38 cellular contexts compared by ENCODE assay signal in the genomic region with DNA sequence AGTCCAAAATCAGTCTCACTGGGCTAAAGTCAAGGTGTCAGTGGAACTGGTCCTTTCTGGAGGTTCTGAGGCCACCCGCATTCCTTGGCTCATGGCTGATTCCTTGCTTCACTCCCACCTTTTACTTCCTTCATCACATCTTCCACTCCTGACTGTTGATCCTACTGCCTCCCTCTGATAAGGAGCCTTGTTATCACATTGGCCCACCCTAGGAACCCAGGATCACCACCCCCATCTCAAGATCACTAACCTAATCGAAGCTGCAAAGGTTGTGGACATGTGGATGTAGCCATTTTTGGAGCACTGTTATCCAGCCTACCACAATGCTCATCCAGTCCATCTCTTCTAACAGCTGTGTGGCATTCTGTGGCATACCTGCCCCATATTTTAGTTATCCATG.
"Had no signal": no experiment of that assay in that cellular context is flagged by ENCODE, and none has a peak within 500 bp of the region (broad histone marks: within the 10 kb centered on the region; RNA-seq: fewer than 3 reads in every experiment).

No MANE protein-coding gene starts in this region.

- ATAC-seq: activated naive CD4-positive, alpha-beta T cell treated with anti-CD3 and anti-CD28 coated beads, Interleukin-2, amount 50 U/mL, for 72 hours; activated naive CD8-positive, alpha-beta T cell treated with anti-CD3 and anti-CD28 coated beads, Interleukin-2, amount 50 U/mL, for 24 hours; activated T-cell treated with anti-CD3 and anti-CD28 coated beads, Interleukin-2, amount 50 U/mL, for 4 hours; activated T-cell treated with anti-CD3 and anti-CD28 coated beads, Interleukin-2, amount 50 U/mL, for 72 hours; activated T-helper 17 cell treated with anti-CD3 and anti-CD28 coated beads, Interleukin-2, amount 50 U/mL, for 72 hours; body of pancreas had no signal

- DNase-seq: activated effector memory CD4-positive, alpha-beta T cell treated with anti-CD3 and anti-CD28 coated beads, Interleukin-2, amount 50 U/mL, for 16 hours; activated effector memory CD4-positive, alpha-beta T cell treated with Interleukin-2 at 50 U/mL for 16 hours; activated gamma-delta T cell; activated gamma-delta T cell treated with Interleukin-2 at 50 U/mL for 16 hours; activated naive CD4-positive, alpha-beta T cell; activated naive CD4-positive, alpha-beta T cell treated with anti-CD3 and anti-CD28 coated beads for 36 hours; activated naive CD4-positive, alpha-beta T cell treated with anti-CD3 and anti-CD28 coated beads, Interleukin-2, amount 50 U/mL, for 16 hours; activated naive CD4-positive, alpha-beta T cell treated with Interleukin-2 at 50 U/mL for 16 hours; activated naive CD8-positive, alpha-beta T cell treated with anti-CD3 and anti-CD28 coated beads for 36 hours; activated naive CD8-positive, alpha-beta T cell treated with anti-CD3 and anti-CD28 coated beads, Interleukin-2, amount 10 ng/mL, durations not matched to agents 7 days and 5 days; activated naive CD8-positive, alpha-beta T cell treated with anti-CD3 and anti-CD28 coated beads, Interleukin-2, amount 50 U/mL, for 24 hours; activated T-cell treated with anti-CD3 and anti-CD28 coated beads for 4 hours; activated T-cell treated with anti-CD3 and anti-CD28 coated beads, Interleukin-2, amount 50 U/mL, for 1 hour; activated T-cell treated with anti-CD3 and anti-CD28 coated beads, Interleukin-2, amount 50 U/mL, for 24 hours; activated T-cell treated with anti-CD3 and anti-CD28 coated beads, Interleukin-2, amount 50 U/mL, for 4 hours; activated T-cell treated with anti-CD3 and anti-CD28 coated beads, Interleukin-2, amount 50 U/mL, for 48 hours; activated T-cell treated with anti-CD3 and anti-CD28 coated beads, Interleukin-2, amount 50 U/mL, for 72 hours; adrenal gland; amniotic stem cell; amygdala; anterior cingulate cortex; aorta; body of pancreas; brain microvascular endothelial cell; central memory CD4-positive, alpha-beta T cell; cerebellar nuclear complex had no signal

- H3K4me3 ChIP-seq: adrenal gland, ascending aorta, body of pancreas, breast epithelium, cardiac muscle cell had no signal

- H3K27ac ChIP-seq: adrenal gland, ascending aorta, body of pancreas, brain microvascular endothelial cell, breast epithelium, cardiac muscle cell had no signal

- H3K36me3 Mint-ChIP-seq: activated naive CD8-positive, alpha-beta T cell; activated naive CD8-positive, alpha-beta T cell treated with anti-CD3 and anti-CD28 coated beads for 36 hours; brain had no signal

- FAIRE-seq: astrocyte, bronchial epithelial cell had no signal

- H3K4me1 Mint-ChIP-seq: brain had no signal

- H3K27ac Mint-ChIP-seq: activated naive CD4-positive, alpha-beta T cell treated with anti-CD3 and anti-CD28 coated beads for 36 hours; activated naive CD4-positive, alpha-beta T cell treated with anti-CD3 and anti-CD28 coated beads, Interleukin-2, amount 50 U/mL, for 72 hours; activated naive CD8-positive, alpha-beta T cell; activated naive CD8-positive, alpha-beta T cell treated with anti-CD3 and anti-CD28 coated beads for 36 hours; activated naive CD8-positive, alpha-beta T cell treated with anti-CD3 and anti-CD28 coated beads, Interleukin-2, amount 10 ng/mL, durations not matched to agents 7 days and 5 days; activated naive CD8-positive, alpha-beta T cell treated with anti-CD3 and anti-CD28 coated beads, Interleukin-2, amount 50 U/mL, for 24 hours; activated T-cell treated with anti-CD3 and anti-CD28 coated beads, Interleukin-2, amount 50 U/mL, for 24 hours; activated T-cell treated with anti-CD3 and anti-CD28 coated beads, Interleukin-2, amount 50 U/mL, for 72 hours; activated T-helper 1 cell treated with anti-CD3 and anti-CD28 coated beads, Interleukin-12 subunit alpha, Interleukin-12 subunit beta, Interleukin-2, Interleukin-4 antibody, amounts not matched to agents 30 ng/mL and 10 ng/mL and 1 ng/mL, durations not matched to agents 14 hours and 24 hours and 36 hours; activated T-helper 17 cell treated with anti-CD3 and anti-CD28 coated beads, Interleukin-2, amount 50 U/mL, for 72 hours; activated T-helper 2 cell treated with anti-CD3 and anti-CD28 coated beads, Interferon-gamma antibody, Interleukin-2, Interleukin-4, amounts not matched to agents 10 μg/mL and 5 μg/mL and 100 μg/mL, durations not matched to agents 14 hours and 24 hours and 36 hours; brain had no signal

- H3K9me3 Mint-ChIP-seq: activated naive CD4-positive, alpha-beta T cell treated with anti-CD3 and anti-CD28 coated beads for 36 hours; activated naive CD8-positive, alpha-beta T cell treated with anti-CD3 and anti-CD28 coated beads for 36 hours; activated naive CD8-positive, alpha-beta T cell treated with anti-CD3 and anti-CD28 coated beads, Interleukin-2, amount 50 U/mL, for 24 hours; activated T-cell treated with anti-CD3 and anti-CD28 coated beads, Interleukin-2, amount 50 U/mL, for 24 hours; activated T-cell treated with anti-CD3 and anti-CD28 coated beads, Interleukin-2, amount 50 U/mL, for 4 hours; activated T-helper 17 cell treated with anti-CD3 and anti-CD28 coated beads, Interleukin-2, amount 50 U/mL, for 72 hours; central memory CD8-positive, alpha-beta T cell had no signal

- H3K36me3 ChIP-seq: adrenal gland, ascending aorta, brain microvascular endothelial cell, breast epithelium, cardiac muscle cell had no signal

- H3K9me3 ChIP-seq: adrenal gland, ascending aorta, body of pancreas, breast epithelium had no signal

- H3K27me3 ChIP-seq: adrenal gland, ascending aorta, body of pancreas, brain microvascular endothelial cell, breast epithelium, cardiac muscle cell had no signal

- H3K4me1 ChIP-seq: adrenal gland, ascending aorta, body of pancreas, breast epithelium had no signal

- H3K4me3 Mint-ChIP-seq: activated naive CD4-positive, alpha-beta T cell treated with anti-CD3 and anti-CD28 coated beads for 36 hours; activated naive CD8-positive, alpha-beta T cell; activated naive CD8-positive, alpha-beta T cell treated with anti-CD3 and anti-CD28 coated beads for 36 hours; activated naive CD8-positive, alpha-beta T cell treated with anti-CD3 and anti-CD28 coated beads, Interleukin-2, amount 10 ng/mL, durations not matched to agents 7 days and 5 days; activated naive CD8-positive, alpha-beta T cell treated with anti-CD3 and anti-CD28 coated beads, Interleukin-2, amount 50 U/mL, for 24 hours; activated T-cell treated with anti-CD3 and anti-CD28 coated beads, Interleukin-2, amount 50 U/mL, for 24 hours; activated T-cell treated with anti-CD3 and anti-CD28 coated beads, Interleukin-2, amount 50 U/mL, for 4 hours; activated T-cell treated with anti-CD3 and anti-CD28 coated beads, Interleukin-2, amount 50 U/mL, for 72 hours; activated T-helper 1 cell treated with anti-CD3 and anti-CD28 coated beads, Interleukin-12 subunit alpha, Interleukin-12 subunit beta, Interleukin-2, Interleukin-4 antibody, amounts not matched to agents 30 ng/mL and 10 ng/mL and 1 ng/mL, durations not matched to agents 14 hours and 24 hours and 36 hours; activated T-helper 17 cell treated with anti-CD3 and anti-CD28 coated beads, Interleukin-2, amount 50 U/mL, for 72 hours; brain; central memory CD8-positive, alpha-beta T cell had no signal

- H3K27me3 Mint-ChIP-seq: activated naive CD8-positive, alpha-beta T cell; activated naive CD8-positive, alpha-beta T cell treated with anti-CD3 and anti-CD28 coated beads, Interleukin-2, amount 50 U/mL, for 24 hours; activated T-cell treated with anti-CD3 and anti-CD28 coated beads, Interleukin-2, amount 50 U/mL, for 24 hours; activated T-helper 17 cell treated with anti-CD3 and anti-CD28 coated beads, Interleukin-2, amount 50 U/mL, for 72 hours; central memory CD8-positive, alpha-beta T cell had no signal
